In genomic region chr11:116930177-116930576, GRCh38 we compare ENCODE assay signal across 8 cellular contexts.
A peak's percentile ranks its signal among the peaks of the same experiment; 100 is the strongest.
DNase-seq lines count a peak whose midpoint lies in the region; ATAC-seq, FAIRE-seq and TF ChIP-seq lines count a peak whose summit lies in the region.

No MANE protein-coding gene starts in this region.

- H3K27me3 ChIP-seq in parathyroid adenoma (ENCODE audit: control insufficient read depth, insufficient read depth, low read length), result no peaks in the 10 kb centered on the region

- intact Hi-C loops in activated B cell treated with CpG ODN at 0.5 μM for 24 hours (cut with micrococcal nuclease), result no loop called here

- CTCF ChIA-PET in activated B cell treated with CpG ODN at 0.5 μM for 24 hours (lab: Charles Lee), result interaction anchor here (1.3 to 2.4 kb wide), 6 partner anchors 50 to 296 kb away, joined by 3 to 12 read pairs (median 4); no protein-coding TSS in a partner anchor

- peaks cover 5% of the 10 kb centered on the region for H3K4me1 ChIP-seq in parathyroid adenoma

- no peaks in the 10 kb centered on the region for H3K27me3 Mint-ChIP-seq in activated B cell treated with CpG ODN at 0.5 μM for 24 hours

- H3K4me3 Mint-ChIP-seq in activated B cell treated with CpG ODN at 0.5 μM for 24 hours, result peak overlapping the region; percentile 72

- no peaks in the 10 kb centered on the region for H3K36me3 ChIP-seq in parathyroid adenoma (ENCODE audit: control insufficient read depth, insufficient read depth, low read length)

- H3K9me3 ChIP-seq in parathyroid adenoma (ENCODE audit: control insufficient read depth, low read length), result no peaks in the 10 kb centered on the region

- no peaks in the 10 kb centered on the region for H3K9me3 Mint-ChIP-seq in activated B cell treated with CpG ODN at 0.5 μM for 24 hours

- no peak overlapping the region for H3K9ac ChIP-seq in parathyroid adenoma

- FAIRE-seq in GM18507 (lab: Jason Lieb, UNC), result peak; percentile 75

- ATAC-seq in activated B cell treated with CpG ODN at 0.5 μM for 24 hours (ENCODE audit: low read depth) (no peak), GM18868 (IDR thresholded peaks at IDR 0.05; ENCODE audit: unreplicated experiment) (no peak), GM21360 (IDR thresholded peaks at IDR 0.05; ENCODE audit: unreplicated experiment) (no peak)

- H2AFZ ChIP-seq in parathyroid adenoma, result no peak overlapping the region

- peak overlapping the region; percentile 14 for H3K4me3 ChIP-seq in parathyroid adenoma (ENCODE audit: low read depth, low read length)

- peaks cover 16% of the 10 kb centered on the region for H3K36me3 Mint-ChIP-seq in activated B cell treated with CpG ODN at 0.5 μM for 24 hours (ENCODE audit: low read depth)

- H3K4me1 Mint-ChIP-seq in activated B cell treated with CpG ODN at 0.5 μM for 24 hours, result peaks cover 91% of the 10 kb centered on the region

- DNase-seq in GM18507 (ENCODE audit: extremely low spot score, insufficient read length, low read depth) (no peak), activated B cell treated with CpG ODN at 0.5 μM for 24 hours (no peak), epidermal melanocyte (ENCODE audit: insufficient read length, low spot score) (peak; percentile 59), HT-29 (ENCODE audit: low spot score) (no peak), SKM-1 treated with dmso at 0.1 percent for 144 hours (lab: John Stamatoyannopoulos, UW; ENCODE audit: unreplicated experiment) (no peak)

- peak overlapping the region; percentile 37 for H3K4me2 ChIP-seq in parathyroid adenoma (ENCODE audit: low read length)

- no peaks in the 10 kb centered on the region for H3K79me2 ChIP-seq in parathyroid adenoma

- TF ChIP-seq CTCF in activated B cell treated with CpG ODN at 0.5 μM for 24 hours (IDR thresholded peaks at IDR 0.05) (no peak), parathyroid adenoma (IDR thresholded peaks at IDR 0.05) (no peak)

- no peak overlapping the region for H3K27ac ChIP-seq in parathyroid adenoma

- POLR2A ChIA-PET in activated B cell treated with CpG ODN at 0.5 μM for 24 hours (lab: Charles Lee), result interaction anchor here (0.6 to 1.9 kb wide), 13 partner anchors 10 to 303 kb away, joined by 3 to 8 read pairs (median 5); partner anchors contain the start of gene RNF214

- H3K27ac Mint-ChIP-seq in activated B cell treated with CpG ODN at 0.5 μM for 24 hours, result peak overlapping the region; percentile 88
